Comparison of ENCODE assay signal across 16 cellular contexts in the genomic region with DNA sequence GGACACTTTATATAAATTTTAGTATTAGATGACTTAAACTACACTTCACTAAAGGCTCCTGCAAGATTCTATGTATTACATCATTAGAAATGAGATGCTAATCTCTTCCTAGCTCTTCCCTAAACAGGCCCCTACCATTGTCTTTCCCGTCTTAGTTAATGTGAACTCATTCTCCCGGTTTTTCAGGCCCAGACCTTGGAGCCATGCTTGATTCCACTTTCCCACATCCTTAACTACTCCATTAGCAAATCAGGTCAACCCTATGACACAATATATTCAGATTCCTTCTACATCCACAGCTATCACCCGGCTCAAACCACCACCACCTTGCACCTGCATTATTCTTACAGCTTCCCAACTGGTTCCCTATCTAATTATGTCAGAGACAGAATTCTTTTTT.
DNase-seq lines count a peak whose midpoint lies in the region; ATAC-seq and TF ChIP-seq lines count a peak whose summit lies in the region.
"Had no signal": no experiment of that assay in that cellular context is flagged by ENCODE, and none has a peak within 500 bp of the region (broad histone marks: within the 10 kb centered on the region; RNA-seq: fewer than 3 reads in every experiment).

No MANE protein-coding gene starts in this region.

- H3K27ac Mint-ChIP-seq in GM23338 (peak overlapping the region; percentile 93), neural progenitor cell (no peak overlapping the region)

- H3K79me2 ChIP-seq in GM23338 (replicated peaks; ENCODE audit: insufficient read depth), result no peaks in the 10 kb centered on the region
- no peaks in the 10 kb centered on the region for H3K79me2 ChIP-seq in neural progenitor cell (ENCODE audit: low read depth)

- H3K27ac ChIP-seq in GM23338 (ENCODE audit: low read depth), result peak overlapping the region; percentile 83
- peak overlapping the region; percentile 83 for H3K27ac ChIP-seq in neural progenitor cell
- H3K27ac ChIP-seq: SJCRH30 had no signal

- H3K4me1 ChIP-seq in GM23338 (ENCODE audit: insufficient read depth) (peaks cover 16% of the 10 kb centered on the region; the same call in 1 of the 2 replicates), neural progenitor cell (peaks cover 8% of the 10 kb centered on the region)

- H3K27me3 Mint-ChIP-seq in GM23338 (ENCODE audit: insufficient read depth, low read depth, poor library complexity) (peaks cover 3% of the 10 kb centered on the region), neural progenitor cell (ENCODE audit: insufficient read depth, low read depth) (no peaks in the 10 kb centered on the region)

- no peaks in the 10 kb centered on the region for H3K27me3 ChIP-seq in GM23338 (ENCODE audit: insufficient read depth)
- no peaks in the 10 kb centered on the region for H3K27me3 ChIP-seq in neural progenitor cell
- H3K27me3 ChIP-seq: SJCRH30 had no signal

- H3K4me3 ChIP-seq in GM23338 (peak overlapping the region; percentile 15; the same call in 1 of the 2 replicates), neural progenitor cell (no peak overlapping the region)
- H3K4me3 ChIP-seq: SJCRH30 had no signal

- H4K20me1 ChIP-seq in GM23338 (replicated peaks; ENCODE audit: insufficient read depth) (no peaks in the 10 kb centered on the region), neural progenitor cell (ENCODE audit: low read depth) (no peaks in the 10 kb centered on the region)

- TF ChIP-seq CTCF in GM23338 (conservative IDR thresholded peaks at IDR 0.05; ENCODE audit: low read depth in 2 of 2) (no peak), neural progenitor cell (IDR thresholded peaks at IDR 0.05) (no peak)

- H3K4me3 Mint-ChIP-seq in GM23338 (peak overlapping the region; percentile 28), neural progenitor cell (no peak overlapping the region)

- H3K4me1 Mint-ChIP-seq in GM23338 (peaks cover 18% of the 10 kb centered on the region), neural progenitor cell (peaks cover 3% of the 10 kb centered on the region)

- no peaks in the 10 kb centered on the region; the same call in 2 of the 3 replicates for H3K9me3 Mint-ChIP-seq in GM23338
- H3K9me3 Mint-ChIP-seq in neural progenitor cell, result no peaks in the 10 kb centered on the region

- H3K36me3 Mint-ChIP-seq in GM23338 (ENCODE audit: low read depth) (peaks cover 18% of the 10 kb centered on the region; the same call in 2 of the 3 replicates), neural progenitor cell (peaks cover 18% of the 10 kb centered on the region)

- H2AFZ ChIP-seq in GM23338, result no peak overlapping the region
- H2AFZ ChIP-seq in neural progenitor cell (replicated peaks), result no peak overlapping the region

- H3K9ac ChIP-seq in neural progenitor cell, result no peak overlapping the region

- H3K9me2 ChIP-seq in GM23338 (ENCODE audit: insufficient read depth), result no peaks in the 10 kb centered on the region

- peak overlapping the region; percentile 53 for H3K4me2 ChIP-seq in GM23338
- H3K4me2 ChIP-seq in neural progenitor cell, result peak overlapping the region; percentile 32

- no peaks in the 10 kb centered on the region for H3K9me3 ChIP-seq in neural progenitor cell (ENCODE audit: low read depth)
- H3K9me3 ChIP-seq: SJCRH30 had no signal

- ATAC-seq in GM23338 (peak; percentile 87), esophagus mucosa (peak; percentile 57), GM21737 (IDR thresholded peaks at IDR 0.05; ENCODE audit: unreplicated experiment) (no peak), GM18520 (IDR thresholded peaks at IDR 0.05; ENCODE audit: unreplicated experiment) (no peak)
- ATAC-seq: HepG2, PC-3 had no signal

- DNase-seq in GM23338 (ENCODE audit: low spot score) (peak; percentile 78), amniotic epithelial cell (ENCODE audit: low read depth) (peak; percentile 25), neural progenitor cell (ENCODE audit: low spot score) (peak; percentile 68), DMS 273 treated with DMSO at 0.1 percent for 48 hours (lab: John Stamatoyannopoulos, UW) (no peak), activated T-cell treated with anti-CD3 and anti-CD28 coated beads for 4 hours (no peak)
- DNase-seq: C1 segment of cervical spinal cord, KG1, NCI-H1436, NCI-H2029 treated with DMSO at 0.1 percent for 48 hours, NCI-H748 treated with DMSO at 0.1 percent for 48 hours, PC-3, SJCRH30 had no signal

- H3F3A ChIP-seq in GM23338 (replicated peaks; ENCODE audit: low read depth) (no peaks in the 10 kb centered on the region), neural progenitor cell (ENCODE audit: low read depth) (peaks cover 26% of the 10 kb centered on the region)

- H3K36me3 ChIP-seq in GM23338 (ENCODE audit: insufficient read depth) (no peaks in the 10 kb centered on the region), neural progenitor cell (no peaks in the 10 kb centered on the region)

TF ChIP-seq in GM23338, 12 proteins besides CTCF, POLR2A, EP300 and RAD21:
- TF ChIP-seq STAT1 (IDR thresholded peaks at IDR 0.05; ENCODE audit: unreplicated experiment), result no peak
- no peak for TF ChIP-seq JUNB (IDR thresholded peaks at IDR 0.05; ENCODE audit: unreplicated experiment)
- no peak for TF ChIP-seq EZH2phosphoT487 (IDR thresholded peaks at IDR 0.05; ENCODE audit: unreplicated experiment)
- TF ChIP-seq CREB1 (CRISPR knock-in tag; IDR thresholded peaks at IDR 0.05; ENCODE audit: low read depth), result peak; percentile 40

Comparison
In these comparisons a context has a peak if more than half of its experiments do, and no peak if none do; other contexts are left out.
1. ATAC-seq: peak in GM23338 (single experiment) and esophagus mucosa (single experiment); none in GM21737 (single experiment) and GM18520 (single experiment).
2. DNase-seq: peak in GM23338 (single experiment), amniotic epithelial cell (single experiment) and neural progenitor cell (single experiment); none in DMS 273 treated with DMSO at 0.1 percent for 48 hours (single experiment) and activated T-cell treated with anti-CD3 and anti-CD28 coated beads for 4 hours (single experiment).